In genomic region chr9:70165006-70165602, GRCh38 we compare ENCODE assay signal across 25 cellular contexts.
DNase-seq lines count a peak whose midpoint lies in the region; ATAC-seq and TF ChIP-seq lines count a peak whose summit lies in the region.
"Had no signal": no experiment of that assay in that cellular context is flagged by ENCODE, and none has a peak within 500 bp of the region (broad histone marks: within the 10 kb centered on the region; RNA-seq: fewer than 3 reads in every experiment).

No MANE protein-coding gene starts in this region.

- H3K36me3 ChIP-seq in esophagus squamous epithelium (peaks cover 0 to 7% (median 0%) of the 10 kb centered on the region in 3 donors), psoas muscle (ENCODE audit: insufficient read depth in 1 of 2, low read depth in 1 of 2) (no peaks in the 10 kb centered on the region), hepatocyte (replicated peaks; ENCODE audit: insufficient read depth, low read depth) (no peaks in the 10 kb centered on the region)
- H3K36me3 ChIP-seq: cardiac muscle cell, neutrophil had no signal

- no peak overlapping the region for H2AFZ ChIP-seq in hepatocyte

- H3K79me2 ChIP-seq in hepatocyte = no peaks in the 10 kb centered on the region

- H3K27ac ChIP-seq in esophagus squamous epithelium (peak overlapping the region in 3 of 4 donors; percentile 1 to 31 (median 28)), psoas muscle (no peak overlapping the region), hepatocyte (no peak overlapping the region)
- H3K27ac ChIP-seq: C4-2B, cardiac muscle cell, lower lobe of right lung, neutrophil had no signal

- no peak for TF ChIP-seq POLR2A in esophagus squamous epithelium (IDR thresholded peaks at IDR 0.05)

- H3K4me1 ChIP-seq in esophagus squamous epithelium (peaks cover 0 to 51% (median 0%) of the 10 kb centered on the region in 3 donors), psoas muscle (peaks cover 18% of the 10 kb centered on the region), hepatocyte (ENCODE audit: insufficient read depth) (peaks cover 10% of the 10 kb centered on the region)
- H3K4me1 ChIP-seq: lower lobe of right lung had no signal

- ATAC-seq in psoas muscle (peak in 3 of 4 donors; percentile 33 to 65 (median 58)), GM18520 (IDR thresholded peaks at IDR 0.05; ENCODE audit: unreplicated experiment) (no peak)
- ATAC-seq: lower lobe of right lung, Right ventricle myocardium inferior had no signal

- no peak overlapping the region for H3K4me2 ChIP-seq in hepatocyte

- H4K20me1 ChIP-seq in hepatocyte (ENCODE audit: insufficient read depth, poor library complexity, severe bottlenecking) = no peaks in the 10 kb centered on the region

- 47 to 53% methylated on average over 6 of the region's 6 CpGs for WGBS in esophagus squamous epithelium, 2 donors
- WGBS in psoas muscle, 3 donors = 51 to 69% (median 57%) methylated on average over 6 of the region's 6 CpGs
- 64% methylated on average over 6 of the region's 6 CpGs for WGBS in hepatocyte (ENCODE audit: low lambda C conversion rate, missing lambda C conversion rate)

- peak; percentile 3 for DNase-seq in ELR (ENCODE audit: low read depth)
- peak; percentile 42 for DNase-seq in amniotic epithelial cell (ENCODE audit: low read depth)
- DNase-seq in esophagus squamous epithelium (lab: John Stamatoyannopoulos, UW) = no peak
- no peak for DNase-seq in psoas muscle
- DNase-seq in activated T-cell treated with anti-CD3 and anti-CD28 coated beads for 4 hours = no peak
- DNase-seq in SKM-1 treated with dmso at 0.1 percent for 144 hours (lab: John Stamatoyannopoulos, UW; ENCODE audit: unreplicated experiment) = no peak
- no peak for DNase-seq in hepatocyte (ENCODE audit: low spot score)
- DNase-seq: activated CD4-positive, alpha-beta memory T cell treated with anti-CD3 and anti-CD28 coated beads, Interleukin-2, amount 10 ng/mL, durations not matched to agents 7 days and 5 days; activated CD4-positive, CD25-positive, alpha-beta regulatory T cell; activated gamma-delta T cell treated with Interleukin-2 at 50 U/mL for 16 hours; GF-D8; Kasumi-1; kidney; lower lobe of right lung; NCI-H1092 treated with DMSO at 0.1 percent for 48 hours; NCI-H1930; NCI-H2227 treated with DMSO at 0.1 percent for 48 hours; NCI-H774; OCI-M1; T1000 had no signal

- TF ChIP-seq CTCF in esophagus squamous epithelium (IDR thresholded peaks at IDR 0.05) (no peak), psoas muscle (IDR thresholded peaks at IDR 0.05) (no peak), hepatocyte (IDR thresholded peaks at IDR 0.05; ENCODE audit: poor library complexity) (no peak)

- no peaks in the 10 kb centered on the region for H3K9me3 ChIP-seq in esophagus squamous epithelium
- H3K9me3 ChIP-seq in psoas muscle = no peaks in the 10 kb centered on the region
- no peaks in the 10 kb centered on the region for H3K9me3 ChIP-seq in hepatocyte (ENCODE audit: low read depth)
- H3K9me3 ChIP-seq: lower lobe of right lung, neutrophil had no signal

- H3K9me2 ChIP-seq in hepatocyte (replicated peaks; ENCODE audit: insufficient read depth) = no peaks in the 10 kb centered on the region

- intact Hi-C loops in esophagus squamous epithelium (cut with DNase I) (no loop called here), psoas muscle (cut with DNase I) (no loop called here)

- no peak overlapping the region for H3K4me3 ChIP-seq in esophagus squamous epithelium
- no peak overlapping the region for H3K4me3 ChIP-seq in psoas muscle
- H3K4me3 ChIP-seq in hepatocyte = no peak overlapping the region
- H3K4me3 ChIP-seq: cardiac muscle cell, lower lobe of right lung had no signal

- H3K27me3 ChIP-seq in esophagus squamous epithelium = no peaks in the 10 kb centered on the region
- H3K27me3 ChIP-seq in psoas muscle (ENCODE audit: insufficient read depth in 3 of 3, low read length in 2 of 3) = no peaks in the 10 kb centered on the region
- H3K27me3 ChIP-seq in hepatocyte = no peaks in the 10 kb centered on the region
- H3K27me3 ChIP-seq: cardiac muscle cell, neutrophil had no signal

Comparison
In these comparisons a context has a peak if more than half of its experiments do, and no peak if none do; other contexts are left out.
1. DNase-seq: peak in ELR (single experiment) and amniotic epithelial cell (single experiment); none in esophagus squamous epithelium (single experiment), psoas muscle (0 of 2), activated T-cell treated with anti-CD3 and anti-CD28 coated beads for 4 hours (single experiment), SKM-1 treated with dmso at 0.1 percent for 144 hours (single experiment) and hepatocyte (single experiment).
2. H3K27ac ChIP-seq: peak in esophagus squamous epithelium (3 of 4); none in psoas muscle (single experiment) and hepatocyte (single experiment).